Comparison of ENCODE assay signal across 8 cellular contexts in the genomic region with DNA sequence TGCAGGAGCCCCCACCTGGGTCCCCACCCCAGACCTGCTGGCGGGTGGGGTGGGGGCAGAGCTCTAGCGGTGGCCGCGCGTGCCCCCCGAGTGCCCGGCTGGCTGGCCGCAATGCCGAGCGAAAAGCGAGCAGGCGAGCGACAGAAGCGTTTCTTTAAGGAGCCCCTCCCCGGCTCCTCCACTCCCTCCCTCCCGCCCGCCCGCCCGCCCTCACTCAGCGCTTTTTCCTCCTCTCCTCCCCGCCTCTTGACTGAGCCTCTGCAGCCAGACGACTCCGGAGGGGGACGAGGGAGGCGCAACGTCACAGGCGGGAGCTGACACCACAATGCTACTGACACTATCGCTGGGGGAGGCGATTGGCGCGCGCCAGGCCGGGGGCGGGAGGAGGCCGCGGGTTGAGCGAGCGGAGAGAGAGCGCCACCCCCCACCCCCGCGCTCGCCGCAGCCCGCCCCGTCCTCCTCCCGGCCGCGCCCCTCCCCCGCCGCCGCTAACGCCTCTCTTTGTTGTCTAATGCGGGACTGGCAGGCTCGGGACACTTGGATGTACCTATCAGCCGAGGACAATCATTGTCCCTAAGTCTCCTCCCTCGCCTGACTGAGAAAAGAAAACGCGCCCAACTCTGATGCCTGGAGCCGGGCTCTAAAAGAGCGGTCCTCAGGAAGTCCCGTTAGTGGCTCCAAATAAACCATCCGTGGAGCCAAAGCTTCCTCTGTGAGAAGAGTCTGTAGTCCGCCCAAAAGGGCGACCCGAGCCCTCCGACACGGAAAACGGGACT. TPM values are rescaled to one million over a fixed set of nuclear protein-coding genes. Genes with fewer than 3 reads are reported as not detected.
A peak's percentile ranks its signal among the peaks of the same experiment; 100 is the strongest.
DNase-seq lines count a peak whose midpoint lies in the region; ATAC-seq, FAIRE-seq and TF ChIP-seq lines count a peak whose summit lies in the region.

Gene MEX3B (minus strand): TSS at position 127 of the 776 bp plus-strand sequence. CDS start 313 bp downstream, outside the sequence.

- ATAC-seq in GM19043 (IDR thresholded peaks at IDR 0.05; ENCODE audit: low read depth, unreplicated experiment), result peak; percentile 72
- peak; percentile 73 for ATAC-seq in HG03378 (IDR thresholded peaks at IDR 0.05; ENCODE audit: unreplicated experiment)

- H3K4me1 ChIP-seq in kidney (ENCODE audit: control insufficient read depth in 1 of 2, insufficient read depth in 1 of 2, low read depth in 1 of 2, low read length in 2 of 2), result peaks cover 3 to 7% of the 10 kb centered on the region in 2 donors

- peak within 1 kb of the TSS; percentile 75 to 82 for H3K4me3 ChIP-seq in kidney (ENCODE audit: low read length in 2 of 2)

- H3K9me3 ChIP-seq in kidney (ENCODE audit: control insufficient read depth in 1 of 2, low read length in 2 of 2), result no peaks in the 10 kb centered on the region

- TF ChIP-seq CTCF in kidney (IDR thresholded peaks at IDR 0.05; ENCODE audit: borderline replicate concordance, extremely low read depth, insufficient read depth), result no peak

- FAIRE-seq in kidney (lab: Jason Lieb, UNC), result no peak

- intact Hi-C loops in kidney (cut with DNase I), result no loop called here

- H3K9ac ChIP-seq in kidney (ENCODE audit: low read length in 2 of 2), result peak within 1 kb of the TSS; percentile 69

- H3K36me3 ChIP-seq in kidney (ENCODE audit: control insufficient read depth in 1 of 2, insufficient read depth in 2 of 2, low read length in 2 of 2), result no peaks in the 10 kb centered on the region

- peak within 1 kb of the TSS; percentile 85 to 91 for H3K27ac ChIP-seq in kidney (ENCODE audit: low read depth in 2 of 2, low read length in 2 of 2)

- DNase-seq in AG08396 (ENCODE audit: low spot score) (peak; percentile 97), NCI-H446 (lab: John Stamatoyannopoulos, UW) (peak; percentile 77 to 96), cerebellar nuclear complex (lab: John Stamatoyannopoulos, UW) (peak; percentile 93 to 97), kidney (peak; percentile 97)
- DNase-seq in activated CD4-positive, alpha-beta T cell treated with anti-CD3 and anti-CD28 coated beads for 1 hour, result peak; percentile 78
- DNase-seq in stimulated activated CD4-positive, alpha-beta T cell treated with anti-CD3 and anti-CD28 coated beads, Interleukin-12 subunit alpha, Interleukin-12 subunit beta, amount 100 ng/mL, for 48 hours (ENCODE audit: low read depth in 2 of 3, low spot score in 1 of 3), result peak; percentile 82 to 88 (median 88)

RNA-seq across cellular contexts. Expression of gene MEX3B, which starts in this region (rescaled TPM):
- 0.91 TPM for total RNA-seq in kidney
- 0.28 TPM for polyA plus RNA-seq in kidney (ENCODE audit: insufficient read depth, low read depth, low replicate concordance)

Comparison
In these comparisons a context has a peak if more than half of its experiments do, and no peak if none do; other contexts are left out.
1. Peak in every context shown above with its lines: DNase-seq, ATAC-seq, H3K4me3 ChIP-seq and H3K27ac ChIP-seq.
2. Peak in DNase-seq, H3K4me3 ChIP-seq, H3K27ac ChIP-seq and H3K9ac ChIP-seq in kidney; RNA of the gene not detected or under 1 TPM.